In the genomic region with DNA sequence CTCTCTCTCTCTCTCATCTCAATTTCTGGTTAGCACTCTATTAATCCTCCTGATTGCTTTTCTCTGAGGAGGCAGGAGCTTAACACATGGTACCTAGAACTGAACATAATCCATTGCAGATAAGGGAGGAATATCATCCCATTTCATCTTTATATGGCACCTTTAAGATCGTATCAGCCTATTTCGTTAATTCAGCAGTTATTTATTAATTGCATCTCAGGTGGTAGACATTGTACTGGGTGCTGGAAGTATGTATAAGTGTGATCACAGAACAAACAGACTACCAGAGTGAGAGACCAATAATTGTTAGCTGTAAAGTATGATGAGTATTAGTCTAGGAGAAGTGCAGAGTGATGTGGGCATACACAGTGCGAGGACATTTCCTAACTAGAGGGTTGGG, we compare ENCODE assay signal across 18 cellular contexts. TPM values are rescaled to one million over a fixed set of nuclear protein-coding genes. Genes with fewer than 3 reads are reported as not detected.
DNase-seq lines count a peak whose midpoint lies in the region; ATAC-seq and TF ChIP-seq lines count a peak whose summit lies in the region.
"Had no signal": no experiment of that assay in that cellular context is flagged by ENCODE, and none has a peak within 500 bp of the region (broad histone marks: within the 10 kb centered on the region; RNA-seq: fewer than 3 reads in every experiment).

No MANE protein-coding gene starts in this region.

- no peaks in the 10 kb centered on the region for H3K27me3 ChIP-seq in layer of hippocampus (ENCODE audit: control insufficient read depth, insufficient read depth, low read length)
- H3K27me3 ChIP-seq in colonic mucosa = no peaks in the 10 kb centered on the region
- H3K27me3 ChIP-seq: BLaER1 treated with 17β-estradiol and CSF1 and Interleukin-3, amounts not matched to agents 10 nM and 100 nM had no signal

- H3K9me3 ChIP-seq in colonic mucosa = no peaks in the 10 kb centered on the region
- H3K9me3 ChIP-seq: BLaER1 treated with 17β-estradiol and CSF1 and Interleukin-3, amounts not matched to agents 10 nM and 100 nM; HAP-1 had no signal

- peak overlapping the region in 3 of 5 experiments; percentile 71 to 94 (median 72) for H3K27ac Mint-ChIP-seq in brain

- H3K9me3 Mint-ChIP-seq in brain = no peaks in the 10 kb centered on the region

- H3K36me3 Mint-ChIP-seq in brain = peaks cover 7% of the 10 kb centered on the region

- H3K4me1 ChIP-seq in colonic mucosa = no peaks in the 10 kb centered on the region

- peaks cover 69% of the 10 kb centered on the region for H3K4me1 Mint-ChIP-seq in brain

- peak overlapping the region; percentile 40 for H3K27ac ChIP-seq in layer of hippocampus (ENCODE audit: low read depth, low read length)
- peak overlapping the region; percentile 93 for H3K27ac ChIP-seq in substantia nigra (ENCODE audit: low read depth, low read length, poor library complexity, severe bottlenecking)
- H3K27ac ChIP-seq in colonic mucosa = no peak overlapping the region
- H3K27ac ChIP-seq: 22Rv1; BLaER1 treated with 17β-estradiol and CSF1 and Interleukin-3, amounts not matched to agents 10 nM and 100 nM had no signal

- no peaks in the 10 kb centered on the region for H3K27me3 Mint-ChIP-seq in brain

- H3K4me3 Mint-ChIP-seq in brain = peak overlapping the region in 1 of 5 experiments; percentile 9

- no peak for TF ChIP-seq CTCF in brain (conservative IDR thresholded peaks at IDR 0.05)
- no peak for TF ChIP-seq CTCF in colonic mucosa (IDR thresholded peaks at IDR 0.05)

- intact Hi-C loops in colonic mucosa (cut with DNase I) = no loop called here

- no peak overlapping the region for H3K9ac ChIP-seq in colonic mucosa (ENCODE audit: low read depth in 2 of 2, low read length in 2 of 2)
- H3K9ac ChIP-seq: BLaER1 treated with 17β-estradiol and CSF1 and Interleukin-3, amounts not matched to agents 10 nM and 100 nM had no signal

- ATAC-seq in GM21447 (IDR thresholded peaks at IDR 0.05; ENCODE audit: unreplicated experiment) (no peak), HG02981 (IDR thresholded peaks at IDR 0.05; ENCODE audit: unreplicated experiment) (no peak)
- ATAC-seq: K562 had no signal

- DNase-seq in NCI-H82 (lab: John Stamatoyannopoulos, UW) (peak; percentile 7), NCI-H82 treated with DMSO at 0.1 percent for 48 hours (lab: John Stamatoyannopoulos, UW; ENCODE audit: unreplicated experiment) (no peak), substantia nigra (lab: John Stamatoyannopoulos, UW) (no peak), colonic mucosa (no peak)
- DNase-seq: DMS 273 treated with DMSO at 0.1 percent for 48 hours, EL, NCI-H1105, NCI-H1694 treated with DMSO at 0.1 percent for 48 hours, NCI-H345, Right ventricle myocardium superior had no signal

- H3K4me3 ChIP-seq in colonic mucosa = no peak overlapping the region
- H3K4me3 ChIP-seq: BLaER1 treated with 17β-estradiol and CSF1 and Interleukin-3, amounts not matched to agents 10 nM and 100 nM; HAP-1; K562 had no signal

- H3K36me3 ChIP-seq in colonic mucosa = no peaks in the 10 kb centered on the region
- H3K36me3 ChIP-seq: BLaER1 treated with 17β-estradiol and CSF1 and Interleukin-3, amounts not matched to agents 10 nM and 100 nM; HAP-1 had no signal

RNA-seq across cellular contexts. Expression of gene AKAP6, which starts 39.0 kb away (rescaled TPM):
- 7.0 TPM for polyA plus RNA-seq in brain (ENCODE audit: insufficient read depth, low read depth, low replicate concordance)
- total RNA-seq in colonic mucosa = 10 to 100 TPM in 1 of 2 donors, 1 to 10 TPM in 1; 1.3 to 10.3 TPM
